38 cellular contexts compared by ENCODE assay signal in the genomic region with DNA sequence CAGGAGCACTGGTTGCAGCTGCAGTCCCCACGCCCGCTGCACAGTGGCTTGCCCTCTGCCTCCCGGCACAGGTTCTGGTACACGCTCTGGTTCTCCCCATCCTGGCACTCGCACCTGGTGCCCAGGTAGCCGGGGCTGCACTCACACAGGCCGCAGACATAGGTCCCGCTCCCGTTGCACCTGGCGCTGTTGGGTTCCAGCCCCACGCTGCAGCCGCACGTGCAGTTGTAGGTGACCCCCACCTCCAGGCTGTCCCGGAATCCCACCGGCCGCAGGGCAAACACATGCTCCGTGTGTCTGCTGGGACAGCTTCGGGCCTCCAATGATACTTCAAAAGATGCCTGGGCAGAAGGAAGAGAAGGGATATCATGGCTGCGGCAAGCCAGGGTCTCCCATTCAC.
"Had no signal": no experiment of that assay in that cellular context is flagged by ENCODE, and none has a peak within 500 bp of the region (broad histone marks: within the 10 kb centered on the region; RNA-seq: fewer than 3 reads in every experiment).

No MANE protein-coding gene starts in this region.

- FAIRE-seq: bronchial epithelial cell, TTC549 had no signal

- DNase-seq: activated B cell treated with CpG ODN at 0.5 μM for 24 hours; activated CD4-positive, alpha-beta memory T cell treated with anti-CD3 and anti-CD28 coated beads for 36 hours; activated CD4-positive, alpha-beta T cell treated with anti-CD3 and anti-CD28 coated beads for 4 hours; activated CD4-positive, alpha-beta T cell treated with anti-CD3 and anti-CD28 coated beads, Interleukin-2, amount 10 ng/mL, durations not matched to agents 24 days and 14 days; activated CD4-positive, alpha-beta T cell treated with anti-CD3 and anti-CD28 coated beads, Interleukin-2, amount 50 U/mL, for 1 hour; activated CD4-positive, alpha-beta T cell treated with anti-CD3 and anti-CD28 coated beads, Interleukin-2, amount 50 U/mL, for 4 hours; activated CD4-positive, CD25-positive, alpha-beta regulatory T cell treated with anti-CD3 and anti-CD28 coated beads, Interleukin-2, amount 50 U/mL, for 72 hours; activated CD8-positive, alpha-beta memory T cell treated with anti-CD3 and anti-CD28 coated beads, Interleukin-2, amount 50 U/mL, for 4 hours; activated CD8-positive, alpha-beta T cell treated with anti-CD3 and anti-CD28 coated beads for 36 hours; activated effector memory CD4-positive, alpha-beta T cell treated with anti-CD3 and anti-CD28 coated beads, Interleukin-2, amount 50 U/mL, for 16 hours; activated naive CD4-positive, alpha-beta T cell; activated naive CD4-positive, alpha-beta T cell treated with anti-CD3 and anti-CD28 coated beads, Interleukin-2, amount 10 ng/mL, durations not matched to agents 7 days and 5 days; activated naive CD8-positive, alpha-beta T cell treated with anti-CD3 and anti-CD28 coated beads, Interleukin-2, amount 10 ng/mL, durations not matched to agents 7 days and 5 days; activated naive CD8-positive, alpha-beta T cell treated with anti-CD3 and anti-CD28 coated beads, Interleukin-2, amount 50 U/mL, for 24 hours; activated T-cell treated with anti-CD3 and anti-CD28 coated beads for 4 hours; activated T-cell treated with anti-CD3 and anti-CD28 coated beads, Interleukin-2, amount 50 U/mL, for 1 hour; activated T-cell treated with anti-CD3 and anti-CD28 coated beads, Interleukin-2, amount 50 U/mL, for 4 hours; activated T-cell treated with anti-CD3 and anti-CD28 coated beads, Interleukin-2, amount 50 U/mL, for 72 hours; amygdala; anterior cingulate cortex; caudate nucleus; cerebellar nuclear complex; T-helper 1 cell; T-helper 2 cell; T-helper 9 cell had no signal

- H3K4me3 ChIP-seq: ascending aorta, cardiac muscle cell had no signal

- H3K4me3 Mint-ChIP-seq: activated B cell treated with CpG ODN at 0.5 μM for 24 hours; activated CD4-positive, alpha-beta memory T cell treated with anti-CD3 and anti-CD28 coated beads for 36 hours; activated CD4-positive, alpha-beta T cell treated with anti-CD3 and anti-CD28 coated beads, Interleukin-2, amount 10 ng/mL, durations not matched to agents 24 days and 14 days; activated CD8-positive, alpha-beta T cell treated with anti-CD3 and anti-CD28 coated beads for 36 hours; activated naive CD4-positive, alpha-beta T cell treated with anti-CD3 and anti-CD28 coated beads, Interleukin-2, amount 10 ng/mL, durations not matched to agents 7 days and 5 days; activated naive CD4-positive, alpha-beta T cell treated with anti-CD3 and anti-CD28 coated beads, Interleukin-2, amount 50 U/mL, for 24 hours; activated naive CD8-positive, alpha-beta T cell; activated naive CD8-positive, alpha-beta T cell treated with anti-CD3 and anti-CD28 coated beads, Interleukin-2, amount 10 ng/mL, durations not matched to agents 7 days and 5 days; activated naive CD8-positive, alpha-beta T cell treated with anti-CD3 and anti-CD28 coated beads, Interleukin-2, amount 50 U/mL, for 24 hours; activated T-cell treated with anti-CD3 and anti-CD28 coated beads, Interleukin-2, amount 50 U/mL, for 4 hours; activated T-cell treated with anti-CD3 and anti-CD28 coated beads, Interleukin-2, amount 50 U/mL, for 72 hours; activated T-helper 1 cell treated with anti-CD3 and anti-CD28 coated beads, Interleukin-12 subunit alpha, Interleukin-12 subunit beta, Interleukin-2, Interleukin-4 antibody, amounts not matched to agents 30 ng/mL and 10 ng/mL and 1 ng/mL, durations not matched to agents 14 hours and 24 hours and 36 hours; activated T-helper 17 cell treated with anti-CD3 and anti-CD28 coated beads, Interleukin-2, amount 50 U/mL, for 72 hours; brain; central memory CD8-positive, alpha-beta T cell; T-helper 1 cell treated with Interleukin-12 subunit alpha and Interleukin-12 subunit beta and Interleukin-4 antibody, amounts not matched to agents 30 μg/mL and 1 μg/mL, for 36 hours; T-helper 2 cell treated with Interferon-gamma antibody and Interleukin-4, amounts not matched to agents 5 μg/mL and 100 μg/mL, for 36 hours had no signal

- ATAC-seq: activated CD8-positive, alpha-beta T cell treated with anti-CD3 and anti-CD28 coated beads for 36 hours; activated naive CD8-positive, alpha-beta T cell treated with anti-CD3 and anti-CD28 coated beads, Interleukin-2, amount 50 U/mL, for 24 hours; activated T-cell treated with anti-CD3 and anti-CD28 coated beads, Interleukin-2, amount 50 U/mL, for 4 hours; activated T-cell treated with anti-CD3 and anti-CD28 coated beads, Interleukin-2, amount 50 U/mL, for 72 hours; activated T-helper 17 cell treated with anti-CD3 and anti-CD28 coated beads, Interleukin-2, amount 50 U/mL, for 72 hours had no signal

- H3K9me3 Mint-ChIP-seq: activated B cell treated with CpG ODN at 0.5 μM for 24 hours; activated CD4-positive, alpha-beta memory T cell treated with anti-CD3 and anti-CD28 coated beads for 36 hours; activated CD4-positive, alpha-beta T cell treated with anti-CD3 and anti-CD28 coated beads, Interleukin-2, amount 10 ng/mL, durations not matched to agents 24 days and 14 days; activated CD8-positive, alpha-beta T cell treated with anti-CD3 and anti-CD28 coated beads for 36 hours; activated naive CD4-positive, alpha-beta T cell treated with anti-CD3 and anti-CD28 coated beads, Interleukin-2, amount 10 ng/mL, durations not matched to agents 7 days and 5 days; activated naive CD4-positive, alpha-beta T cell treated with anti-CD3 and anti-CD28 coated beads, Interleukin-2, amount 50 U/mL, for 24 hours; activated naive CD8-positive, alpha-beta T cell treated with anti-CD3 and anti-CD28 coated beads, Interleukin-2, amount 10 ng/mL, durations not matched to agents 7 days and 5 days; activated naive CD8-positive, alpha-beta T cell treated with anti-CD3 and anti-CD28 coated beads, Interleukin-2, amount 50 U/mL, for 24 hours; activated T-cell treated with anti-CD3 and anti-CD28 coated beads, Interleukin-2, amount 50 U/mL, for 4 hours; activated T-cell treated with anti-CD3 and anti-CD28 coated beads, Interleukin-2, amount 50 U/mL, for 72 hours; activated T-helper 1 cell treated with anti-CD3 and anti-CD28 coated beads, Interleukin-12 subunit alpha, Interleukin-12 subunit beta, Interleukin-2, Interleukin-4 antibody, amounts not matched to agents 30 ng/mL and 10 ng/mL and 1 ng/mL, durations not matched to agents 14 hours and 24 hours and 36 hours; activated T-helper 17 cell treated with anti-CD3 and anti-CD28 coated beads, Interleukin-2, amount 50 U/mL, for 72 hours; brain; central memory CD8-positive, alpha-beta T cell; T-helper 1 cell treated with Interleukin-12 subunit alpha and Interleukin-12 subunit beta and Interleukin-4 antibody, amounts not matched to agents 30 μg/mL and 1 μg/mL, for 36 hours; T-helper 2 cell treated with Interferon-gamma antibody and Interleukin-4, amounts not matched to agents 5 μg/mL and 100 μg/mL, for 36 hours had no signal

- H3K9me3 ChIP-seq: ascending aorta had no signal

- H3K27ac Mint-ChIP-seq: activated B cell treated with CpG ODN at 0.5 μM for 24 hours; activated CD4-positive, alpha-beta memory T cell treated with anti-CD3 and anti-CD28 coated beads for 36 hours; activated CD4-positive, alpha-beta T cell treated with anti-CD3 and anti-CD28 coated beads, Interleukin-2, amount 10 ng/mL, durations not matched to agents 24 days and 14 days; activated CD8-positive, alpha-beta T cell treated with anti-CD3 and anti-CD28 coated beads for 36 hours; activated naive CD4-positive, alpha-beta T cell treated with anti-CD3 and anti-CD28 coated beads, Interleukin-2, amount 10 ng/mL, durations not matched to agents 7 days and 5 days; activated naive CD4-positive, alpha-beta T cell treated with anti-CD3 and anti-CD28 coated beads, Interleukin-2, amount 50 U/mL, for 24 hours; activated naive CD8-positive, alpha-beta T cell; activated naive CD8-positive, alpha-beta T cell treated with anti-CD3 and anti-CD28 coated beads, Interleukin-2, amount 10 ng/mL, durations not matched to agents 7 days and 5 days; activated naive CD8-positive, alpha-beta T cell treated with anti-CD3 and anti-CD28 coated beads, Interleukin-2, amount 50 U/mL, for 24 hours; activated T-cell treated with anti-CD3 and anti-CD28 coated beads, Interleukin-2, amount 50 U/mL, for 72 hours; activated T-helper 1 cell treated with anti-CD3 and anti-CD28 coated beads, Interleukin-12 subunit alpha, Interleukin-12 subunit beta, Interleukin-2, Interleukin-4 antibody, amounts not matched to agents 30 ng/mL and 10 ng/mL and 1 ng/mL, durations not matched to agents 14 hours and 24 hours and 36 hours; activated T-helper 17 cell treated with anti-CD3 and anti-CD28 coated beads, Interleukin-2, amount 50 U/mL, for 72 hours; brain; T-helper 1 cell treated with Interleukin-12 subunit alpha and Interleukin-12 subunit beta and Interleukin-4 antibody, amounts not matched to agents 30 μg/mL and 1 μg/mL, for 36 hours; T-helper 2 cell treated with Interferon-gamma antibody and Interleukin-4, amounts not matched to agents 5 μg/mL and 100 μg/mL, for 36 hours had no signal

- H3K36me3 Mint-ChIP-seq: activated CD4-positive, alpha-beta memory T cell treated with anti-CD3 and anti-CD28 coated beads for 36 hours; activated naive CD4-positive, alpha-beta T cell treated with anti-CD3 and anti-CD28 coated beads, Interleukin-2, amount 10 ng/mL, durations not matched to agents 7 days and 5 days; activated naive CD4-positive, alpha-beta T cell treated with anti-CD3 and anti-CD28 coated beads, Interleukin-2, amount 50 U/mL, for 24 hours; activated naive CD8-positive, alpha-beta T cell treated with anti-CD3 and anti-CD28 coated beads, Interleukin-2, amount 10 ng/mL, durations not matched to agents 7 days and 5 days; brain had no signal

- H3K27ac ChIP-seq: cardiac muscle cell, VCaP had no signal

- H3K36me3 ChIP-seq: cardiac muscle cell had no signal

- H3K27me3 Mint-ChIP-seq: activated CD4-positive, alpha-beta memory T cell treated with anti-CD3 and anti-CD28 coated beads for 36 hours; activated naive CD4-positive, alpha-beta T cell treated with anti-CD3 and anti-CD28 coated beads, Interleukin-2, amount 50 U/mL, for 24 hours had no signal

- H3K27me3 ChIP-seq: ascending aorta, cardiac muscle cell had no signal

- H3K4me1 Mint-ChIP-seq: activated B cell treated with CpG ODN at 0.5 μM for 24 hours; activated naive CD4-positive, alpha-beta T cell treated with anti-CD3 and anti-CD28 coated beads, Interleukin-2, amount 10 ng/mL, durations not matched to agents 7 days and 5 days; activated naive CD4-positive, alpha-beta T cell treated with anti-CD3 and anti-CD28 coated beads, Interleukin-2, amount 50 U/mL, for 24 hours; activated T-helper 17 cell treated with anti-CD3 and anti-CD28 coated beads, Interleukin-2, amount 50 U/mL, for 72 hours; central memory CD8-positive, alpha-beta T cell had no signal
